1 cellular context compared by ENCODE assay signal in the genomic region with DNA sequence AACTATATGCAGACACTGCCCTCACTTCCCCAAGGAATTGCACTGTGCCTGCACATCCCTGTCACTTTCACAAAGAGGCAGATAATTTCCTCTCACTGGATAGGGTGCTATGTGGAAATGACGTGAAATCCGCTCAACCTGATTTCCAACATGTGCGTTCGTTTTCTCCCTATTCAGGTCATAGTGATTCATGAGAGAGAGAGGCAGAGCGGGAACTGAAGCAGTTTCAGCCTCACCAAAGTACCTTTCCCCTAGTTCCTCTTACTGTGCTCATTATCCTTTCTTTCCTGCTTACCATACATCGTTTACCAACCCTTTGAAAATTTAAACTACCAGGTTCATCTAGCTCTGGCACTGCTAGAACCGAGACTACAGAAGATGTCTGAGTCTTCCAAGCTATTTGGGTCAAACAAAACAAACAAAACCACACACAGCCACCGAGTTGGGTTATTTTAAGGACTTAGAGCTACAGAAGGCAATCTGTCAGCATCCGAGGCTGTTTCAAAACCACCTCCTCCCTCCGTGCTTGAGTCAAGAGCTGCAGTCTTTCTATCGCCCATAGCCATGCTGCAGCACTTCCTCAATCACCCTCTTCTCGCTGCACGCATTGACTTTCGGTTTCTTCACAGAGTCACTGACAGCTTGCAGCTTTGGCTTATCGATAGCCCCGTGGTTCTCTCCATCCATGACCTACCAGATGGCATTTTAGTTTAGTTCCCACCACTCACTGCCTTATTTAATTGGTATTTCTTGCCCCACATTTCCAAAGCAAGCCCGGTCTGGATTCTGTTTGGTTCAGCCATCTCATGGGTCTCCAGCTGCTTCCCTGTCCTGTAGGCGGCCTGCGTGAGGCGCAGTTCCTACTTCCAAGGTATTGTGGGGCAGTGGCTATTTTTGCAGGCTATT.
TF ChIP-seq lines count a peak whose summit lies in the region.

No MANE protein-coding gene starts in this region.

TF ChIP-seq in HCT116, 20 proteins besides CTCF, POLR2A, EP300 and RAD21 (continued from another document):
- TF ChIP-seq EGR1 (IDR thresholded peaks at IDR 0.05; ENCODE audit: low read depth) = no peak
